ENCODE assay signal across 15 cellular contexts in the genomic region with DNA sequence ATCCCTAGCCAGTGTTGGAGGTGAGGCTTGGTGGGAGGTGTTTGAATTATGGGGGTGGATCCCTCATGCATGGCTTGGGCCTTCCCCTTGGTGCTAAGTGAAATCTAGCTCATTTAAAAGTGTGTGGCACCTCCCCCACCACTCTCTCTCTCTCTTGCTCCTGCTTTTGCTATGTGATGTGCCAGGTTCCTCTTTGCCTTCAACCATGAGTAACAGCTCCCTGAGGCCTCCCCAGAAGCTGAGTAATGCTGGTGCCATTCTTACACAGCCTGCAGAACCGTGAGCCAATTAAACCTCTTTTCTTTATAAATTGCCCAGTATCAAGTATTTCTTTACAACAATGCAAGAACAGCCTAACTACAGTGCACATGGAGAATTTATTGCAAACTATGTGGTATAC.
DNase-seq lines count a peak whose midpoint lies in the region; ATAC-seq and TF ChIP-seq lines count a peak whose summit lies in the region.
"Had no signal": no experiment of that assay in that cellular context is flagged by ENCODE, and none has a peak within 500 bp of the region (broad histone marks: within the 10 kb centered on the region; RNA-seq: fewer than 3 reads in every experiment).

No MANE protein-coding gene starts in this region.

- H3K36me3 Mint-ChIP-seq in GM23338 (ENCODE audit: low read depth), result no peaks in the 10 kb centered on the region
- H3K36me3 Mint-ChIP-seq: CD4-positive, CD25-positive, alpha-beta regulatory T cell had no signal

- DNase-seq in GM23338 (ENCODE audit: low spot score) (no peak), KBM-7 (peak; percentile 33), amniotic epithelial cell (ENCODE audit: low read depth) (peak; percentile 29), kidney tubule cell (ENCODE audit: low spot score) (peak; percentile 68), NCI-H1105 (lab: John Stamatoyannopoulos, UW) (no peak), posterior vena cava (ENCODE audit: low spot score) (no peak)
- DNase-seq in activated CD4-positive, alpha-beta T cell treated with anti-CD3 and anti-CD28 coated beads, Interleukin-2, amount 50 U/mL, for 48 hours, result no peak
- DNase-seq: CD4-positive, CD25-positive, alpha-beta regulatory T cell; NCI-H187 treated with DMSO at 0.1 percent for 48 hours; NCI-H2171 treated with DMSO at 0.1 percent for 48 hours; NCI-H510A had no signal

- no peaks in the 10 kb centered on the region for H3K79me2 ChIP-seq in GM23338 (replicated peaks; ENCODE audit: insufficient read depth)

- no peaks in the 10 kb centered on the region for H3K36me3 ChIP-seq in GM23338 (ENCODE audit: insufficient read depth)
- H3K36me3 ChIP-seq: SJSA1 had no signal

- no peaks in the 10 kb centered on the region for H3K27me3 Mint-ChIP-seq in GM23338 (ENCODE audit: insufficient read depth, low read depth, poor library complexity)
- H3K27me3 Mint-ChIP-seq: CD4-positive, CD25-positive, alpha-beta regulatory T cell had no signal

- H4K20me1 ChIP-seq in GM23338 (replicated peaks; ENCODE audit: insufficient read depth), result no peaks in the 10 kb centered on the region

- intact Hi-C loops in posterior vena cava (cut with DNase I), result no loop called here

- no peaks in the 10 kb centered on the region for H3F3A ChIP-seq in GM23338 (replicated peaks; ENCODE audit: low read depth)

- H3K27ac Mint-ChIP-seq in GM23338, result no peak overlapping the region
- H3K27ac Mint-ChIP-seq: CD4-positive, CD25-positive, alpha-beta regulatory T cell had no signal

- H3K27me3 ChIP-seq in GM23338 (ENCODE audit: insufficient read depth), result no peaks in the 10 kb centered on the region
- H3K27me3 ChIP-seq: SJSA1 had no signal

- peak overlapping the region; percentile 57; the same call in 1 of the 2 replicates for H2AFZ ChIP-seq in GM23338

- H3K4me3 ChIP-seq in GM23338, result no peak overlapping the region
- H3K4me3 ChIP-seq: K562, SJSA1 had no signal

- peaks cover 5% of the 10 kb centered on the region; the same call in 2 of the 3 replicates for H3K4me1 Mint-ChIP-seq in GM23338
- H3K4me1 Mint-ChIP-seq: CD4-positive, CD25-positive, alpha-beta regulatory T cell had no signal

- in situ Hi-C loops in KBM-7 (cut with MboI; ENCODE audit: low pct_unique_long_range_greater_than_20kb, low sequenced_read_pairs), result no loop called here

- ATAC-seq in GM23338, result peak; percentile 25; the same call in 1 of the 3 replicates
- ATAC-seq: K562 had no signal

- no peak overlapping the region for H3K4me3 Mint-ChIP-seq in GM23338
- H3K4me3 Mint-ChIP-seq: CD4-positive, CD25-positive, alpha-beta regulatory T cell had no signal

- H3K27ac ChIP-seq in GM23338 (ENCODE audit: low read depth), result no peak overlapping the region
- H3K27ac ChIP-seq: HL-60, RWPE1, SJSA1 had no signal

- H3K4me1 ChIP-seq in GM23338 (ENCODE audit: insufficient read depth), result no peaks in the 10 kb centered on the region
- H3K4me1 ChIP-seq: SJSA1 had no signal

- no peak for TF ChIP-seq CTCF in GM23338 (conservative IDR thresholded peaks at IDR 0.05; ENCODE audit: low read depth in 2 of 2)

- H3K9me3 Mint-ChIP-seq in GM23338, result peaks cover 2% of the 10 kb centered on the region; the same call in 2 of the 3 replicates

- H3K4me2 ChIP-seq in GM23338, result no peak overlapping the region

- no peaks in the 10 kb centered on the region for H3K9me2 ChIP-seq in GM23338 (ENCODE audit: insufficient read depth)

TF ChIP-seq in GM23338, 12 proteins besides CTCF, POLR2A, EP300 and RAD21 (continues in another document):
- TF ChIP-seq ZNF114 (CRISPR knock-in tag; IDR thresholded peaks at IDR 0.05) (no peak), CREB1 (CRISPR knock-in tag; IDR thresholded peaks at IDR 0.05; ENCODE audit: low read depth) (no peak), EZH2phosphoT487 (IDR thresholded peaks at IDR 0.05; ENCODE audit: unreplicated experiment) (no peak), JUNB (IDR thresholded peaks at IDR 0.05; ENCODE audit: unreplicated experiment) (no peak), NANOG (IDR thresholded peaks at IDR 0.05; ENCODE audit: borderline replicate concordance) (no peak), STAT1 (IDR thresholded peaks at IDR 0.05; ENCODE audit: unreplicated experiment) (no peak)
- TF ChIP-seq, protein P1, sequence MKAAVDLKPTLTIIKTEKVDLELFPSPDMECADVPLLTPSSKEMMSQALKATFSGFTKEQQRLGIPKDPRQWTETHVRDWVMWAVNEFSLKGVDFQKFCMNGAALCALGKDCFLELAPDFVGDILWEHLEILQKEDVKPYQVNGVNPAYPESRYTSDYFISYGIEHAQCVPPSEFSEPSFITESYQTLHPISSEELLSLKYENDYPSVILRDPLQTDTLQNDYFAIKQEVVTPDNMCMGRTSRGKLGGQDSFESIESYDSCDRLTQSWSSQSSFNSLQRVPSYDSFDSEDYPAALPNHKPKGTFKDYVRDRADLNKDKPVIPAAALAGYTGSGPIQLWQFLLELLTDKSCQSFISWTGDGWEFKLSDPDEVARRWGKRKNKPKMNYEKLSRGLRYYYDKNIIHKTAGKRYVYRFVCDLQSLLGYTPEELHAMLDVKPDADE (IDR thresholded peaks at IDR 0.05), result no peak
- TF ChIP-seq, protein P2, sequence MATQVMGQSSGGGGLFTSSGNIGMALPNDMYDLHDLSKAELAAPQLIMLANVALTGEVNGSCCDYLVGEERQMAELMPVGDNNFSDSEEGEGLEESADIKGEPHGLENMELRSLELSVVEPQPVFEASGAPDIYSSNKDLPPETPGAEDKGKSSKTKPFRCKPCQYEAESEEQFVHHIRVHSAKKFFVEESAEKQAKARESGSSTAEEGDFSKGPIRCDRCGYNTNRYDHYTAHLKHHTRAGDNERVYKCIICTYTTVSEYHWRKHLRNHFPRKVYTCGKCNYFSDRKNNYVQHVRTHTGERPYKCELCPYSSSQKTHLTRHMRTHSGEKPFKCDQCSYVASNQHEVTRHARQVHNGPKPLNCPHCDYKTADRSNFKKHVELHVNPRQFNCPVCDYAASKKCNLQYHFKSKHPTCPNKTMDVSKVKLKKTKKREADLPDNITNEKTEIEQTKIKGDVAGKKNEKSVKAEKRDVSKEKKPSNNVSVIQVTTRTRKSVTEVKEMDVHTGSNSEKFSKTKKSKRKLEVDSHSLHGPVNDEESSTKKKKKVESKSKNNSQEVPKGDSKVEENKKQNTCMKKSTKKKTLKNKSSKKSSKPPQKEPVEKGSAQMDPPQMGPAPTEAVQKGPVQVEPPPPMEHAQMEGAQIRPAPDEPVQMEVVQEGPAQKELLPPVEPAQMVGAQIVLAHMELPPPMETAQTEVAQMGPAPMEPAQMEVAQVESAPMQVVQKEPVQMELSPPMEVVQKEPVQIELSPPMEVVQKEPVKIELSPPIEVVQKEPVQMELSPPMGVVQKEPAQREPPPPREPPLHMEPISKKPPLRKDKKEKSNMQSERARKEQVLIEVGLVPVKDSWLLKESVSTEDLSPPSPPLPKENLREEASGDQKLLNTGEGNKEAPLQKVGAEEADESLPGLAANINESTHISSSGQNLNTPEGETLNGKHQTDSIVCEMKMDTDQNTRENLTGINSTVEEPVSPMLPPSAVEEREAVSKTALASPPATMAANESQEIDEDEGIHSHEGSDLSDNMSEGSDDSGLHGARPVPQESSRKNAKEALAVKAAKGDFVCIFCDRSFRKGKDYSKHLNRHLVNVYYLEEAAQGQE (IDR thresholded peaks at IDR 0.05; ENCODE audit: unreplicated experiment), result no peak

Comparison
In these comparisons a context has a peak if more than half of its experiments do, and no peak if none do; other contexts are left out.
1. DNase-seq: peak in KBM-7 (single experiment), amniotic epithelial cell (single experiment) and kidney tubule cell (single experiment); none in GM23338 (single experiment), NCI-H1105 (single experiment), posterior vena cava (single experiment) and activated CD4-positive, alpha-beta T cell treated with anti-CD3 and anti-CD28 coated beads, Interleukin-2, amount 50 U/mL, for 48 hours (0 of 2).